ENCODE assay signal across 14 cellular contexts in the genomic region with DNA sequence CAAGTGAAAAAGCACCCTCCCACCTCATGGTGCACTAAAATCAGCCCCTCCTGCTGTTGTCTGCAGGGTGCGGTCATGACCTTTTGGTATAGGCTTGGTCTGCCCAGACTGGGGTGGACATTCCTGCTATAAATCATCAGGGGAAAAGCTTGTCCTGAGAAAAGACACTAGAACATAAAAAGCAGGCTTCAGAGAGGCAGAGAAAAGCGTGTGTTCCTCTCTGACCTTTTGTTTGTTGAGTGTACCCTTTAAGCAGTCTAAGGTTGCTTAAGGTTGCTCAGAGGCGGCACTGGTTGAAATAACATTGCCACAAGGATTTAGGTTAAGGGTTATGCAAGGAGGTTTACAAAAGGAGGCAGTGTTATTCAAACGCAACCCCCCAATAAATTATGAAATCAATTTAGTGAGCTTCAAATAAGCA. TPM values are rescaled to one million over a fixed set of nuclear protein-coding genes. Genes with fewer than 3 reads are reported as not detected.
DNase-seq lines count a peak whose midpoint lies in the region; ATAC-seq and TF ChIP-seq lines count a peak whose summit lies in the region.
"Had no signal": no experiment of that assay in that cellular context is flagged by ENCODE, and none has a peak within 500 bp of the region (broad histone marks: within the 10 kb centered on the region; RNA-seq: fewer than 3 reads in every experiment).

No MANE protein-coding gene starts in this region.

- no peaks in the 10 kb centered on the region for H3K9me3 ChIP-seq in HEK293 (ENCODE audit: control insufficient read depth, insufficient read depth, low read depth, low read length)
- H3K9me3 ChIP-seq in PC-9 (ENCODE audit: insufficient read depth, low read depth) = no peaks in the 10 kb centered on the region
- H3K9me3 ChIP-seq: ovary had no signal

- H3K27me3 ChIP-seq in PC-9 (ENCODE audit: insufficient read depth, low read depth) = no peaks in the 10 kb centered on the region
- H3K27me3 ChIP-seq: BLaER1, heart right ventricle, ovary had no signal

- no peaks in the 10 kb centered on the region for H3K79me2 ChIP-seq in PC-9 (ENCODE audit: low read depth)

- H3K4me3 ChIP-seq in HEK293 (ENCODE audit: low read depth, low read length) (no peak overlapping the region), PC-9 (no peak overlapping the region)
- H3K4me3 ChIP-seq: BLaER1, heart right ventricle, ovary had no signal

- H3K9me3 Mint-ChIP-seq in progenitor cell of endocrine pancreas (ENCODE audit: low read depth) = peaks cover 8% of the 10 kb centered on the region

- POLR2A ChIA-PET in HEK293 (lab: Yijun Ruan, JAX) (interaction anchor here (1.4 kb wide), 1 partner anchor 71 kb away, joined by 6 read pairs; the partner anchor contains the start of gene STBD1), PC-9 (lab: Charles Lee; ENCODE audit: unreplicated experiment) (interaction anchor here (0.6 to 0.7 kb wide), 2 partner anchors 165 to 363 kb away, joined by 3 to 9 read pairs; no protein-coding TSS in a partner anchor)

- peaks cover 35% of the 10 kb centered on the region for H3K4me1 Mint-ChIP-seq in progenitor cell of endocrine pancreas (ENCODE audit: low read depth)
- H3K4me1 Mint-ChIP-seq: activated B cell treated with CpG ODN at 0.5 μM for 24 hours had no signal

- H3K36me3 Mint-ChIP-seq in progenitor cell of endocrine pancreas (ENCODE audit: insufficient read depth) = no peaks in the 10 kb centered on the region

- CTCF ChIA-PET in HEK293 (lab: Yijun Ruan, JAX) (interaction anchor here (0.6 to 6.1 kb wide), 26 partner anchors 9 to 382 kb away, joined by 3 to 119 read pairs (median 3); partner anchors contain the start of gene STBD1), PC-9 (lab: Charles Lee) (interaction anchor here (0.6 to 3.4 kb wide), 7 partner anchors 71 to 460 kb away, joined by 3 to 23 read pairs (median 3); partner anchors contain the start of gene STBD1)

- no peaks in the 10 kb centered on the region for H4K20me1 ChIP-seq in PC-9 (ENCODE audit: insufficient read depth)
- H4K20me1 ChIP-seq: BLaER1 had no signal

- no TSS peak for BruUV-seq in PC-9 (replicated peaks; lab: Mats Ljungman, UMichigan)

- ATAC-seq in activated CD4-positive, CD25-positive, alpha-beta regulatory T cell treated with anti-CD3 and anti-CD28 coated beads, Interleukin-2, amount 50 U/mL, for 24 hours = no peak

- H3K36me3 ChIP-seq in HEK293 (ENCODE audit: control insufficient read depth in 2 of 2, insufficient read depth in 1 of 2, low read length in 2 of 2) (no peaks in the 10 kb centered on the region), PC-9 (ENCODE audit: low read depth) (no peaks in the 10 kb centered on the region)
- H3K36me3 ChIP-seq: BLaER1, heart right ventricle, ovary had no signal

- H3F3A ChIP-seq in PC-9 (ENCODE audit: insufficient read depth, low read depth) = no peaks in the 10 kb centered on the region

- no peaks in the 10 kb centered on the region for H3K9me2 ChIP-seq in PC-9 (ENCODE audit: insufficient read depth)

- no peak overlapping the region; the same call in 1 of the 2 replicates for H2AFZ ChIP-seq in PC-9

- H3K4me1 ChIP-seq in HEK293 (ENCODE audit: control insufficient read depth, insufficient read depth, low read length) (peaks cover 2% of the 10 kb centered on the region; the same call in 1 of the 2 replicates), PC-9 (replicated peaks; ENCODE audit: insufficient read depth) (peaks cover 11% of the 10 kb centered on the region)
- H3K4me1 ChIP-seq: BLaER1 had no signal

- H3K4me3 Mint-ChIP-seq in progenitor cell of endocrine pancreas (ENCODE audit: low read depth) = peak overlapping the region; percentile 35
- H3K4me3 Mint-ChIP-seq: activated B cell treated with CpG ODN at 0.5 μM for 24 hours; central memory CD8-positive, alpha-beta T cell had no signal

- TF ChIP-seq CTCF in HEK293 (tag by site-specific recombination; IDR thresholded peaks at IDR 0.05) (no peak), PC-9 (conservative IDR thresholded peaks at IDR 0.05) (no peak), progenitor cell of endocrine pancreas (IDR thresholded peaks at IDR 0.05; ENCODE audit: unreplicated experiment) (no peak)

- intact Hi-C loops in PC-9 (cut with micrococcal nuclease; ENCODE audit: unreplicated experiment) = no loop called here

- H3K27ac ChIP-seq in HEK293 (ENCODE audit: extremely low read depth, low read depth, low read length) (peak overlapping the region; percentile 13; the same call in 1 of the 2 replicates), PC-9 (no peak overlapping the region)
- H3K27ac ChIP-seq: BLaER1, heart right ventricle, ovary had no signal

- H3K27me3 Mint-ChIP-seq in progenitor cell of endocrine pancreas = no peaks in the 10 kb centered on the region
- H3K27me3 Mint-ChIP-seq: central memory CD8-positive, alpha-beta T cell had no signal

- peak overlapping the region; percentile 95 for H3K27ac Mint-ChIP-seq in progenitor cell of endocrine pancreas
- H3K27ac Mint-ChIP-seq: activated B cell treated with CpG ODN at 0.5 μM for 24 hours had no signal

- H3K4me2 ChIP-seq in PC-9 = peak overlapping the region; percentile 39
- H3K4me2 ChIP-seq: BLaER1 had no signal

- DNase-seq in PC-9 = no peak
- DNase-seq in left kidney (ENCODE audit: low read depth, low spot score) = peak; percentile 48
- DNase-seq in progenitor cell of endocrine pancreas (ENCODE audit: low spot score, unreplicated experiment) = no peak
- DNase-seq in occipital lobe (lab: John Stamatoyannopoulos, UW) = no peak
- DNase-seq in activated CD8-positive, alpha-beta memory T cell treated with anti-CD3 and anti-CD28 coated beads for 24 hours = no peak
- DNase-seq: activated B cell treated with CpG ODN at 0.5 μM for 24 hours, heart right ventricle, NCI-H1436, ovary had no signal

TF ChIP-seq in HEK293, 187 proteins besides CTCF, POLR2A, EP300 and RAD21:
- peak; percentile 31; the same call in 1 of the 2 replicates for TF ChIP-seq KLF1 (tag by site-specific recombination; IDR thresholded peaks at IDR 0.05)
- TF ChIP-seq IKZF3 (tag by site-specific recombination; IDR thresholded peaks at IDR 0.05) = no peak
- TF ChIP-seq ZIC2 (tag by site-specific recombination; IDR thresholded peaks at IDR 0.05) = peak; percentile 11; the same call in 1 of the 2 replicates
- TF ChIP-seq KLF9 (tag by site-specific recombination; IDR thresholded peaks at IDR 0.05; ENCODE audit: low read depth) = no peak
- TF ChIP-seq ZNF292 (tag by site-specific recombination; IDR thresholded peaks at IDR 0.05; ENCODE audit: borderline replicate concordance, low read depth) = no peak
- TF ChIP-seq FEZF1 (tag by site-specific recombination; IDR thresholded peaks at IDR 0.05) = peak; percentile 79
TF ChIP-seq in HEK293: peak in this region for 3.

RNA-seq across cellular contexts. Expression of gene CCDC158, which starts 43.5 kb away (rescaled TPM):
- total RNA-seq in PC-9 (2021) = not detected in 2 replicates
- total RNA-seq in progenitor cell of endocrine pancreas = not detected in 2 replicates
- total RNA-seq in occipital lobe = 4.2 TPM
- total RNA-seq: activated B cell treated with CpG ODN at 0.5 μM for 24 hours; T-helper 1 cell treated with Interleukin-12 subunit alpha and Interleukin-12 subunit beta and Interleukin-4 antibody, amounts not matched to agents 30 ng/mL and 1 ng/mL, for 36 hours had no signal

RNA-seq across cellular contexts. Expression of gene SHROOM3, which starts 57.5 kb away (rescaled TPM):
- total RNA-seq in PC-9 (2021) = 44.3 and 50.7 TPM in 2 replicates
- total RNA-seq in progenitor cell of endocrine pancreas = 54.9 and 60.0 TPM in 2 replicates
- total RNA-seq in occipital lobe = 17.8 TPM
